1 cellular context compared by ENCODE assay signal in the genomic region with DNA sequence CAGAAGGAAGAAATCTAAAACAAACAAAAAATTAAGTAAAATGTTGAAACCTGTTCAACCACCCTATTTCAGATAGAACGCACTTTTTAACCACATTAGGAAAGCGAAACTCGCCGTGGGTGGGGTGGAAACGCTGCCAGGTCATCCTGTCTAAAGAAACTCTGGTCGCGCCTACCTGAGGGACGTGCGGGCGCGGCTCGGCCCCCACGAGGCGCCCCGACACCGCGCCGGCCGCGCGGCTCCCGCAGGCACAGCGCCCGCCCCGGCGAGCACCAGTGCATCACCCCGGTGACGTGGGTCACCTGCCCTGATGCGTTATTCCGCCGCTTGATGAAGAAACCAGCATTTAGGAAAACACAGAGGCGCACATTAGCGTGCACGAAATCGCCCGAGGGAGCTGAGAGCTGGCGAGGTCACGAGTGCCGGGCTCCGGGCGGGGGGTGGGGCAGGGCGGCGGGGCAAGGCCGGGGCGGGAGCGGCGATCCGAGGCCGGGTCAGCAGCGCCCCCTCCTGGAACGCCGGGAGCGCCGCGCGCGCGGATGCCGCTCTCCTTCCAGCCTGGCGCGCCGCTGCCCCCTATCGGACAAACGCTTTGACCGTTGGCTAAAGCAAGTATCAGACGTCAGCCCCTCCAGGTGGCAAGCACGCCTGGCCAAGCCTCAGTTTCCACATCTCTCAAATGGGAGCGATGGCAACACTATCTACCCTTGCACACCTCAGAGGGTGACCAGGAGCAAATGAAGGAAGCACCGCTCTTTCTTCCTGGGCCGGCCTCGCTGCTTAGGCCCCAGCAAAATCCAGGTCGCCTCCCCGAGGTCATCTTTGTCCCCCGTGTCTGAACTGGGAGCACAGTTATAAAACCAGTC.
TF ChIP-seq lines count a peak whose summit lies in the region.

No MANE protein-coding gene starts in this region.

TF ChIP-seq in HepG2, 621 proteins besides CTCF, POLR2A, EP300 and RAD21 (continued from another document and continues in another):
- TF ChIP-seq, protein P1, sequence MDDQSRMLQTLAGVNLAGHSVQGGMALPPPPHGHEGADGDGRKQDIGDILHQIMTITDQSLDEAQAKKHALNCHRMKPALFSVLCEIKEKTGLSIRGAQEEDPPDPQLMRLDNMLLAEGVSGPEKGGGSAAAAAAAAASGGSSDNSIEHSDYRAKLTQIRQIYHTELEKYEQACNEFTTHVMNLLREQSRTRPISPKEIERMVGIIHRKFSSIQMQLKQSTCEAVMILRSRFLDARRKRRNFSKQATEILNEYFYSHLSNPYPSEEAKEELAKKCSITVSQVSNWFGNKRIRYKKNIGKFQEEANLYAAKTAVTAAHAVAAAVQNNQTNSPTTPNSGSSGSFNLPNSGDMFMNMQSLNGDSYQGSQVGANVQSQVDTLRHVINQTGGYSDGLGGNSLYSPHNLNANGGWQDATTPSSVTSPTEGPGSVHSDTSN (CRISPR knock-in tag; IDR thresholded peaks at IDR 0.05; ENCODE audit: borderline replicate concordance) = no peak
- TF ChIP-seq SNAI1 (CRISPR knock-in tag; IDR thresholded peaks at IDR 0.05; ENCODE audit: borderline replicate concordance) (no peak), TEAD2 (CRISPR knock-in tag; IDR thresholded peaks at IDR 0.05) (no peak), MAFK (conservative IDR thresholded peaks at IDR 0.05 in 1 of 2, IDR thresholded peaks at IDR 0.05 in 1 of 2; ENCODE audit: low read length in 2 of 2) (no peak), ETV5 (CRISPR knock-in tag; IDR thresholded peaks at IDR 0.05; ENCODE audit: borderline replicate concordance) (no peak; the same call in 1 of the 2 replicates), TOE1 (CRISPR knock-in tag; IDR thresholded peaks at IDR 0.05) (no peak), PRMT3 (CRISPR knock-in tag; IDR thresholded peaks at IDR 0.05; ENCODE audit: borderline replicate concordance, low read depth) (no peak), KLF9 (CRISPR knock-in tag; IDR thresholded peaks at IDR 0.05; ENCODE audit: low read depth) (no peak), SIN3B (IDR thresholded peaks at IDR 0.05; ENCODE audit: low read length) (no peak), MAFG (CRISPR knock-in tag; IDR thresholded peaks at IDR 0.05) (no peak), ZNF652 (CRISPR knock-in tag; IDR thresholded peaks at IDR 0.05; ENCODE audit: borderline replicate concordance, low read depth) (no peak), TAF1 (CRISPR knock-in tag; IDR thresholded peaks at IDR 0.05) (no peak), ZNF574 (CRISPR knock-in tag; IDR thresholded peaks at IDR 0.05) (peak; percentile 81), ELF4 (CRISPR knock-in tag; IDR thresholded peaks at IDR 0.05; ENCODE audit: borderline replicate concordance) (no peak), SALL1 (CRISPR knock-in tag; IDR thresholded peaks at IDR 0.05) (peak; percentile 69), MIER2 (CRISPR knock-in tag; IDR thresholded peaks at IDR 0.05) (no peak), LRRFIP1 (CRISPR knock-in tag; conservative IDR thresholded peaks at IDR 0.05) (no peak), SAP130 (CRISPR knock-in tag; IDR thresholded peaks at IDR 0.05; ENCODE audit: low read depth) (peak; percentile 75; the same call in 1 of the 2 replicates), PPARG (CRISPR knock-in tag; conservative IDR thresholded peaks at IDR 0.05) (no peak), ZNF30 (CRISPR knock-in tag; IDR thresholded peaks at IDR 0.05) (no peak), STAG1 (CRISPR knock-in tag; IDR thresholded peaks at IDR 0.05) (peak; percentile 91), ZSCAN30 (CRISPR knock-in tag; IDR thresholded peaks at IDR 0.05) (no peak), MEIS1 (CRISPR knock-in tag; IDR thresholded peaks at IDR 0.05; ENCODE audit: borderline replicate concordance) (no peak), ATF5 (CRISPR knock-in tag; IDR thresholded peaks at IDR 0.05; ENCODE audit: low read depth) (no peak), PHF5A (CRISPR knock-in tag; IDR thresholded peaks at IDR 0.05; ENCODE audit: low read depth, unreplicated experiment) (no peak), SOX13 (IDR thresholded peaks at IDR 0.05) (no peak), SOX13 (CRISPR knock-in tag; conservative IDR thresholded peaks at IDR 0.05 in 1 of 2, IDR thresholded peaks at IDR 0.05 in 1 of 2) (no peak), ZMYM2 (CRISPR knock-in tag; IDR thresholded peaks at IDR 0.05) (peak; percentile 89), ZNF224 (CRISPR knock-in tag; IDR thresholded peaks at IDR 0.05) (no peak), KDM6A (CRISPR knock-in tag; IDR thresholded peaks at IDR 0.05; ENCODE audit: low read depth) (no peak), ZNF746 (CRISPR knock-in tag; IDR thresholded peaks at IDR 0.05) (no peak), MZF1 (CRISPR knock-in tag; IDR thresholded peaks at IDR 0.05; ENCODE audit: borderline replicate concordance) (no peak), PBX2 (CRISPR knock-in tag; IDR thresholded peaks at IDR 0.05) (no peak), ZNF550 (CRISPR knock-in tag; IDR thresholded peaks at IDR 0.05; ENCODE audit: borderline replicate concordance) (no peak), SNRNP70 (IDR thresholded peaks at IDR 0.05; ENCODE audit: low read depth, low read length) (no peak), ZNF549 (CRISPR knock-in tag; IDR thresholded peaks at IDR 0.05) (no peak)
- TF ChIP-seq, protein P2, sequence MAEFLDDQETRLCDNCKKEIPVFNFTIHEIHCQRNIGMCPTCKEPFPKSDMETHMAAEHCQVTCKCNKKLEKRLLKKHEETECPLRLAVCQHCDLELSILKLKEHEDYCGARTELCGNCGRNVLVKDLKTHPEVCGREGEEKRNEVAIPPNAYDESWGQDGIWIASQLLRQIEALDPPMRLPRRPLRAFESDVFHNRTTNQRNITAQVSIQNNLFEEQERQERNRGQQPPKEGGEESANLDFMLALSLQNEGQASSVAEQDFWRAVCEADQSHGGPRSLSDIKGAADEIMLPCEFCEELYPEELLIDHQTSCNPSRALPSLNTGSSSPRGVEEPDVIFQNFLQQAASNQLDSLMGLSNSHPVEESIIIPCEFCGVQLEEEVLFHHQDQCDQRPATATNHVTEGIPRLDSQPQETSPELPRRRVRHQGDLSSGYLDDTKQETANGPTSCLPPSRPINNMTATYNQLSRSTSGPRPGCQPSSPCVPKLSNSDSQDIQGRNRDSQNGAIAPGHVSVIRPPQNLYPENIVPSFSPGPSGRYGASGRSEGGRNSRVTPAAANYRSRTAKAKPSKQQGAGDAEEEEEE (CRISPR knock-in tag; IDR thresholded peaks at IDR 0.05; ENCODE audit: borderline replicate concordance) = no peak
- TF ChIP-seq, protein P3, sequence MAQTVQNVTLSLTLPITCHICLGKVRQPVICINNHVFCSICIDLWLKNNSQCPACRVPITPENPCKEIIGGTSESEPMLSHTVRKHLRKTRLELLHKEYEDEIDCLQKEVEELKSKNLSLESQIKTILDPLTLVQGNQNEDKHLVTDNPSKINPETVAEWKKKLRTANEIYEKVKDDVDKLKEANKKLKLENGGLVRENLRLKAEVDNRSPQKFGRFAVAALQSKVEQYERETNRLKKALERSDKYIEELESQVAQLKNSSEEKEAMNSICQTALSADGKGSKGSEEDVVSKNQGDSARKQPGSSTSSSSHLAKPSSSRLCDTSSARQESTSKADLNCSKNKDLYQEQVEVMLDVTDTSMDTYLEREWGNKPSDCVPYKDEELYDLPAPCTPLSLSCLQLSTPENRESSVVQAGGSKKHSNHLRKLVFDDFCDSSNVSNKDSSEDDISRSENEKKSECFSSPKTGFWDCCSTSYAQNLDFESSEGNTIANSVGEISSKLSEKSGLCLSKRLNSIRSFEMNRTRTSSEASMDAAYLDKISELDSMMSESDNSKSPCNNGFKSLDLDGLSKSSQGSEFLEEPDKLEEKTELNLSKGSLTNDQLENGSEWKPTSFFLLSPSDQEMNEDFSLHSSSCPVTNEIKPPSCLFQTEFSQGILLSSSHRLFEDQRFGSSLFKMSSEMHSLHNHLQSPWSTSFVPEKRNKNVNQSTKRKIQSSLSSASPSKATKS (CRISPR knock-in tag; IDR thresholded peaks at IDR 0.05) = no peak
- TF ChIP-seq, protein P4, sequence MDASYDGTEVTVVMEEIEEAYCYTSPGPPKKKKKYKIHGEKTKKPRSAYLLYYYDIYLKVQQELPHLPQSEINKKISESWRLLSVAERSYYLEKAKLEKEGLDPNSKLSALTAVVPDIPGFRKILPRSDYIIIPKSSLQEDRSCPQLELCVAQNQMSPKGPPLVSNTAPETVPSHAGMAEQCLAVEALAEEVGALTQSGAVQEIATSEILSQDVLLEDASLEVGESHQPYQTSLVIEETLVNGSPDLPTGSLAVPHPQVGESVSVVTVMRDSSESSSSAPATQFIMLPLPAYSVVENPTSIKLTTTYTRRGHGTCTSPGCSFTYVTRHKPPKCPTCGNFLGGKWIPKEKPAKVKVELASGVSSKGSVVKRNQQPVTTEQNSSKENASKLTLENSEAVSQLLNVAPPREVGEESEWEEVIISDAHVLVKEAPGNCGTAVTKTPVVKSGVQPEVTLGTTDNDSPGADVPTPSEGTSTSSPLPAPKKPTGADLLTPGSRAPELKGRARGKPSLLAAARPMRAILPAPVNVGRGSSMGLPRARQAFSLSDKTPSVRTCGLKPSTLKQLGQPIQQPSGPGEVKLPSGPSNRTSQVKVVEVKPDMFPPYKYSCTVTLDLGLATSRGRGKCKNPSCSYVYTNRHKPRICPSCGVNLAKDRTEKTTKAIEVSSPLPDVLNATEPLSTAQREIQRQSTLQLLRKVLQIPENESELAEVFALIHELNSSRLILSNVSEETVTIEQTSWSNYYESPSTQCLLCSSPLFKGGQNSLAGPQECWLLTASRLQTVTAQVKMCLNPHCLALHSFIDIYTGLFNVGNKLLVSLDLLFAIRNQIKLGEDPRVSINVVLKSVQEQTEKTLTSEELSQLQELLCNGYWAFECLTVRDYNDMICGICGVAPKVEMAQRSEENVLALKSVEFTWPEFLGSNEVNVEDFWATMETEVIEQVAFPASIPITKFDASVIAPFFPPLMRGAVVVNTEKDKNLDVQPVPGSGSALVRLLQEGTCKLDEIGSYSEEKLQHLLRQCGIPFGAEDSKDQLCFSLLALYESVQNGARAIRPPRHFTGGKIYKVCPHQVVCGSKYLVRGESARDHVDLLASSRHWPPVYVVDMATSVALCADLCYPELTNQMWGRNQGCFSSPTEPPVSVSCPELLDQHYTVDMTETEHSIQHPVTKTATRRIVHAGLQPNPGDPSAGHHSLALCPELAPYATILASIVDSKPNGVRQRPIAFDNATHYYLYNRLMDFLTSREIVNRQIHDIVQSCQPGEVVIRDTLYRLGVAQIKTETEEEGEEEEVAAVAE (CRISPR knock-in tag; IDR thresholded peaks at IDR 0.05; ENCODE audit: borderline replicate concordance) = no peak
- TF ChIP-seq, protein P5, sequence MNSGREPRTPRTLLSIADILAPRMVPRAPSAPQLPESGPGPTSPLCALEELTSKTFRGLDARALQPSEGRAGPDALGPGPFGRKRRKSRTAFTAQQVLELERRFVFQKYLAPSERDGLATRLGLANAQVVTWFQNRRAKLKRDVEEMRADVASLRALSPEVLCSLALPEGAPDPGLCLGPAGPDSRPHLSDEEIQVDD (CRISPR knock-in tag; IDR thresholded peaks at IDR 0.05; ENCODE audit: borderline replicate concordance) = no peak
